12 cellular contexts compared by ENCODE assay signal in the genomic region with DNA sequence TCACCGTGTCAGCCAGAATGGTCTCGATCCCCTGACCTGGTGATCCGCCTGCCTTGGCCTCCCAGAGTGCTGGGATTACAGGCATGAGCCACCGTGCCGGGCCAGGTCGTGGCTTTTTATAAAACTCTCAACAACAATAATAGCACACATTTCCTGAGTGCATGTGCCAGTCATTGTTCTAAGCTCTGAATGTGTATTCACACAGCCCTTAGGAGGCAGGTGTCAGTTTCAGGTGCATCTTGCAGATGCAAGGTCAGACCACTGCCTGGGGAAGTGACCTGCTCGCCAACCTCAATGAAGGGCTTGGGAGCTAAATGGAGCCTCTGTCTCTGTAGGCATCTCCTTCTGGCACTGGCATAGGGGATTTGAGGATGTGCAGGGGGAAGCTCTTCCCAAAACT. TPM values are rescaled to one million over a fixed set of nuclear protein-coding genes. Genes with fewer than 3 reads are reported as not detected.
DNase-seq lines count a peak whose midpoint lies in the region; ATAC-seq and TF ChIP-seq lines count a peak whose summit lies in the region.
"Had no signal": no experiment of that assay in that cellular context is flagged by ENCODE, and none has a peak within 500 bp of the region (broad histone marks: within the 10 kb centered on the region; RNA-seq: fewer than 3 reads in every experiment).

No MANE protein-coding gene starts in this region.

- H3K36me3 Mint-ChIP-seq in activated naive CD4-positive, alpha-beta T cell treated with anti-CD3 and anti-CD28 coated beads, Interleukin-2, amount 50 U/mL, for 72 hours = no peaks in the 10 kb centered on the region

- no peaks in the 10 kb centered on the region for H3K36me3 ChIP-seq in OCI-LY3 (replicated peaks; ENCODE audit: low read depth, low read length)
- no peaks in the 10 kb centered on the region for H3K36me3 ChIP-seq in smooth muscle cell (ENCODE audit: low read depth)

- peak overlapping the region; percentile 63 for H3K4me2 ChIP-seq in OCI-LY3 (ENCODE audit: low read length)
- no peak overlapping the region for H3K4me2 ChIP-seq in smooth muscle cell

- no peak overlapping the region for H2AFZ ChIP-seq in OCI-LY3 (ENCODE audit: low read depth, low read length)
- no peak overlapping the region for H2AFZ ChIP-seq in smooth muscle cell (ENCODE audit: low read depth)

- no peaks in the 10 kb centered on the region for H3F3A ChIP-seq in smooth muscle cell (ENCODE audit: low read depth)

- TF ChIP-seq CTCF in GM13976 (IDR thresholded peaks at IDR 0.05; ENCODE audit: borderline replicate concordance, control extremely low read depth, extremely low read depth, insufficient read depth, missing control alignments) = no peak
- no peak for TF ChIP-seq CTCF in OCI-LY3 (IDR thresholded peaks at IDR 0.05; ENCODE audit: low read depth, low read length)
- TF ChIP-seq CTCF in smooth muscle cell (IDR thresholded peaks at IDR 0.05; ENCODE audit: borderline replicate concordance, insufficient read depth, poor library complexity, severe bottlenecking) = no peak

- H3K27ac Mint-ChIP-seq in activated naive CD4-positive, alpha-beta T cell treated with anti-CD3 and anti-CD28 coated beads, Interleukin-2, amount 50 U/mL, for 72 hours = no peak overlapping the region

- H3K27me3 ChIP-seq in OCI-LY3 (ENCODE audit: low read depth, low read length) (peaks cover 28% of the 10 kb centered on the region), smooth muscle cell (ENCODE audit: low read depth) (peaks cover 4% of the 10 kb centered on the region)

- H3K79me2 ChIP-seq in OCI-LY3 (ENCODE audit: low read length) (no peaks in the 10 kb centered on the region), smooth muscle cell (ENCODE audit: low read depth) (no peaks in the 10 kb centered on the region)

- in situ Hi-C loops in GM13976 (cut with MboI; ENCODE audit: low sequenced_read_pairs, unreplicated experiment) = no loop called here

- 79% methylated on average over 7 of the region's 7 CpGs for WGBS in smooth muscle cell (ENCODE audit: low lambda C conversion rate)

- no peaks in the 10 kb centered on the region for H3K9me3 Mint-ChIP-seq in activated naive CD4-positive, alpha-beta T cell treated with anti-CD3 and anti-CD28 coated beads, Interleukin-2, amount 50 U/mL, for 72 hours

- no peaks in the 10 kb centered on the region for H3K9me3 ChIP-seq in OCI-LY3 (ENCODE audit: insufficient read depth, low read length)
- H3K9me3 ChIP-seq in smooth muscle cell (replicated peaks; ENCODE audit: low read depth) = no peaks in the 10 kb centered on the region

- DNase-seq in GM13976 (ENCODE audit: low spot score) = peak; percentile 49
- no peak for DNase-seq in HT-29 (ENCODE audit: low spot score)
- DNase-seq in activated T-cell treated with anti-CD3 and anti-CD28 coated beads, Interleukin-2, amount 50 U/mL, for 48 hours = no peak
- DNase-seq in smooth muscle cell (lab: John Stamatoyannopoulos, UW; ENCODE audit: unreplicated experiment) = no peak
- DNase-seq in activated naive CD4-positive, alpha-beta T cell treated with anti-CD3 and anti-CD28 coated beads, Interleukin-2, amount 50 U/mL, for 72 hours (ENCODE audit: low spot score in 2 of 2) = no peak
- DNase-seq: hippocampal formation, NCI-H2171 had no signal

- H3K27ac ChIP-seq in OCI-LY3 (ENCODE audit: low read length) = no peak overlapping the region
- H3K27ac ChIP-seq in smooth muscle cell (ENCODE audit: low read depth) = no peak overlapping the region
- H3K27ac ChIP-seq: HL-60 had no signal

- H3K4me3 ChIP-seq in OCI-LY3 (ENCODE audit: low read length) (peak overlapping the region; percentile 41), smooth muscle cell (no peak overlapping the region)

- H3K9ac ChIP-seq in OCI-LY3 (ENCODE audit: low read length) = no peak overlapping the region
- no peak overlapping the region for H3K9ac ChIP-seq in smooth muscle cell (ENCODE audit: low read depth)

- peaks cover 28% of the 10 kb centered on the region for H3K4me1 ChIP-seq in OCI-LY3 (ENCODE audit: low read length)
- peaks cover 8% of the 10 kb centered on the region for H3K4me1 ChIP-seq in smooth muscle cell (ENCODE audit: low read depth)

- H4K20me1 ChIP-seq in OCI-LY3 (ENCODE audit: insufficient read depth, low read length) (no peaks in the 10 kb centered on the region), smooth muscle cell (ENCODE audit: low read depth) (no peaks in the 10 kb centered on the region)

- ATAC-seq in GM19395 (IDR thresholded peaks at IDR 0.05; ENCODE audit: unreplicated experiment) = peak; percentile 73
- ATAC-seq in HG02884 (IDR thresholded peaks at IDR 0.05; ENCODE audit: unreplicated experiment) = peak; percentile 70
- no peak for ATAC-seq in activated naive CD4-positive, alpha-beta T cell treated with anti-CD3 and anti-CD28 coated beads, Interleukin-2, amount 50 U/mL, for 72 hours

RNA-seq across cellular contexts. Expression of a gene that starts 1.6 kb away (rescaled TPM):
- not detected in 2 replicates for total RNA-seq in HT-29 (2014; rRNA removed; shearing (Covaris generic))
- 0.09 and 0.36 TPM in 2 replicates for total RNA-seq in smooth muscle cell
- polyA plus RNA-seq in smooth muscle cell = 0.25 and 2.3 TPM in 2 replicates
- not detected for total RNA-seq in activated naive CD4-positive, alpha-beta T cell treated with anti-CD3 and anti-CD28 coated beads, Interleukin-2, amount 50 U/mL, for 72 hours
- polyA plus RNA-seq: neural cell had no signal

RNA-seq across cellular contexts. Expression of a gene that starts 18.5 kb away (rescaled TPM):
- total RNA-seq in HT-29 (2014; rRNA removed; shearing (Covaris generic)) = 60.6 and 67.4 TPM in 2 replicates
- 15.1 and 20.1 TPM in 2 replicates for total RNA-seq in smooth muscle cell
- 40.5 and 44.3 TPM in 2 replicates for polyA plus RNA-seq in smooth muscle cell
- 100 to 1,000 TPM; 114 to 129 TPM for total RNA-seq in activated naive CD4-positive, alpha-beta T cell treated with anti-CD3 and anti-CD28 coated beads, Interleukin-2, amount 50 U/mL, for 72 hours

RNA-seq across cellular contexts. Expression of a gene that starts 53.6 kb away (rescaled TPM):
- 0.05 and 0.13 TPM in 2 replicates for total RNA-seq in HT-29 (2014; rRNA removed; shearing (Covaris generic))
- total RNA-seq in smooth muscle cell = not detected in 2 replicates
- polyA plus RNA-seq in smooth muscle cell = 0.46 TPM in 1 of 2 replicates, not detected in the other
- total RNA-seq in activated naive CD4-positive, alpha-beta T cell treated with anti-CD3 and anti-CD28 coated beads, Interleukin-2, amount 50 U/mL, for 72 hours = under 1 TPM in 1 of 2 donors, not detected in 1; 0.54 TPM

RNA-seq across cellular contexts. Expression of a gene that starts 56.6 kb away (rescaled TPM):
- total RNA-seq in HT-29 (2014; rRNA removed; shearing (Covaris generic)) = 13.1 and 13.8 TPM in 2 replicates
- total RNA-seq in smooth muscle cell = 30.5 and 33.3 TPM in 2 replicates
- polyA plus RNA-seq in smooth muscle cell = 15.1 and 20.2 TPM in 2 replicates
- 10 to 100 TPM; 15.9 to 29.6 TPM for total RNA-seq in activated naive CD4-positive, alpha-beta T cell treated with anti-CD3 and anti-CD28 coated beads, Interleukin-2, amount 50 U/mL, for 72 hours

Comparison
In these comparisons a context has a peak if more than half of its experiments do, and no peak if none do; other contexts are left out.
1. ATAC-seq: peak in GM19395 (single experiment) and HG02884 (single experiment); none in activated naive CD4-positive, alpha-beta T cell treated with anti-CD3 and anti-CD28 coated beads, Interleukin-2, amount 50 U/mL, for 72 hours (0 of 2).